28 cellular contexts compared by ENCODE assay signal in the genomic region with DNA sequence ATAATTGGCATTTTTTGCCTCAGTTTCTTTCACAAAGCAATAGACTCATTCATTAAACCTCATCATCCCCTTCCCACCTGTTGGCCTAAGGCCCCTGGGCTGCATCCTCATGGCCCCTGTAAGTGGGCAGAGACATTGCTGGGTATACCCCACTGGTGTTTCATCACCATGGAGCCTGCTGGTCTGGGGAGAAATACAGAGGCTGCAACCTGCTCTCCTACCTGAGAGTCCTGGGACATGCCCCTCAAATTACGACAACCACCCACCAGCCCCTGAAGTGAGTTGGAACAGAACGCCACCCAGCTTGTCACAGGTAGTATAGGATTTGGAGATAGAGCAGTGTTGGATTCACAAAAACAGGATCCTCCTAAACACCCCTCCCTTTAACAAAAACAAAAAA.
"Had no signal": no experiment of that assay in that cellular context is flagged by ENCODE, and none has a peak within 500 bp of the region (broad histone marks: within the 10 kb centered on the region; RNA-seq: fewer than 3 reads in every experiment).

No MANE protein-coding gene starts in this region.

- H3K36me3 Mint-ChIP-seq: memory B cell; natural killer cell; stimulated activated effector memory CD8-positive, alpha-beta T cell treated with anti-CD3 and anti-CD28 coated beads, Interleukin-12 subunit alpha, Interleukin-12 subunit beta, amount 100 ng/mL, for 72 hours had no signal

- DNase-seq: cerebellar nuclear complex; dorsolateral prefrontal cortex; effector CD4-positive, alpha-beta T cell; endodermal cell; esophagus squamous epithelium; foreskin melanocyte; glutamatergic neuron; heart right ventricle; hippocampal formation; kidney glomerular epithelial cell; left colon; left ventricle myocardium inferior; lower lobe of right lung; natural killer cell; stimulated activated CD4-positive, alpha-beta T cell treated with anti-CD3 and anti-CD28 coated beads, Interleukin-2, amount 100 ng/mL, for 24 hours; stimulated activated CD4-positive, alpha-beta T cell treated with anti-CD3 and anti-CD28 coated beads, Interleukin-4, amount 100 ng/mL, for 24 hours; stimulated activated naive CD4-positive, alpha-beta T cell treated with Interleukin-2 at 50 U/mL for 16 hours; trophoblast cell had no signal

- H3K9me3 Mint-ChIP-seq: endodermal cell; natural killer cell; stimulated activated effector memory CD8-positive, alpha-beta T cell treated with anti-CD3 and anti-CD28 coated beads, Interleukin-12 subunit alpha, Interleukin-12 subunit beta, amount 100 ng/mL, for 72 hours had no signal

- H3K9ac ChIP-seq: parathyroid adenoma had no signal

- H3K9me3 ChIP-seq: esophagus squamous epithelium, lower lobe of right lung, neutrophil, right atrium auricular region, suprapubic skin, vagina had no signal

- H3K27me3 ChIP-seq: neutrophil, right atrium auricular region, vagina had no signal

- H3K4me1 ChIP-seq: esophagus squamous epithelium, left ventricle myocardium inferior, lower lobe of right lung, parathyroid adenoma, suprapubic skin had no signal

- H3K27ac Mint-ChIP-seq: endodermal cell; memory B cell; natural killer cell; progenitor cell of endocrine pancreas; stimulated activated effector memory CD8-positive, alpha-beta T cell treated with anti-CD3 and anti-CD28 coated beads, Interleukin-12 subunit alpha, Interleukin-12 subunit beta, amount 100 ng/mL, for 72 hours had no signal

- ATAC-seq: left colon; lower lobe of right lung; natural killer cell; sciatic nerve; stimulated activated effector memory CD8-positive, alpha-beta T cell treated with anti-CD3 and anti-CD28 coated beads, Interleukin-12 subunit alpha, Interleukin-12 subunit beta, amount 100 ng/mL, for 72 hours had no signal

- H3K36me3 ChIP-seq: esophagus squamous epithelium, heart right ventricle, left ventricle myocardium inferior, lower lobe of right lung, neutrophil, right atrium auricular region, suprapubic skin, vagina had no signal

- H3K4me3 Mint-ChIP-seq: endodermal cell; memory B cell; natural killer cell; stimulated activated effector memory CD8-positive, alpha-beta T cell treated with anti-CD3 and anti-CD28 coated beads, Interleukin-12 subunit alpha, Interleukin-12 subunit beta, amount 100 ng/mL, for 72 hours had no signal

- H3K27ac ChIP-seq: dorsolateral prefrontal cortex, epithelial cell of prostate, heart right ventricle, left ventricle myocardium inferior, lower lobe of right lung, neutrophil, parathyroid adenoma, right atrium auricular region, suprapubic skin, vagina had no signal

- H3K4me1 Mint-ChIP-seq: endodermal cell; memory B cell; natural killer cell; stimulated activated effector memory CD8-positive, alpha-beta T cell treated with anti-CD3 and anti-CD28 coated beads, Interleukin-12 subunit alpha, Interleukin-12 subunit beta, amount 100 ng/mL, for 72 hours had no signal

- H3K4me3 ChIP-seq: dorsolateral prefrontal cortex, esophagus squamous epithelium, heart right ventricle, left ventricle myocardium inferior, lower lobe of right lung, right atrium auricular region, suprapubic skin, vagina had no signal
